Comparison of ENCODE assay signal across 23 cellular contexts in the genomic region with DNA sequence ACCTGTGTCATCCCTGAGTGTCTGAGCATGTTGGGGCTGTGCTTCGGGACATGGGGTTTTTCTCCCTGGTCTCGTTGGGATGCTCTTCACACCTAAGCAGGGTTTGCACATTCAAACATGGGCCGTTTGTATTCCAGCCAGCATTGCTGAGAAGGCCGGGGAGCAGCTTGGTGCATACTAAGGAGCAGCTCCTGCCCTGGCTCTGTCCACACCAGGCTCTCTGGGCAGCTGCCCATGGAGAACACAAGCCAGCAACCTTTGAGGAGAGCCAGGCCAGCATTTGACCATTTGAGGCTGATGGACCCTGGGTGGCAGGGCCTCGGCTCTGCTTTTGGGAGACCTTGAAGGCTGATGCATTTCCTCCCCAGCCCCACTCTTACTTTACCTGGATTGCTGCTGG.
"Had no signal": no experiment of that assay in that cellular context is flagged by ENCODE, and none has a peak within 500 bp of the region (broad histone marks: within the 10 kb centered on the region; RNA-seq: fewer than 3 reads in every experiment).

No MANE protein-coding gene starts in this region.

- H3K9me3 Mint-ChIP-seq: activated CD4-positive, alpha-beta memory T cell treated with anti-CD3 and anti-CD28 coated beads, Interleukin-2, amount 10 ng/mL, durations not matched to agents 7 days and 5 days; activated naive CD4-positive, alpha-beta T cell treated with anti-CD3 and anti-CD28 coated beads, Interleukin-2, amount 50 U/mL, for 24 hours; natural killer cell treated with Interleukin-12 subunit alpha and Interleukin-12 subunit beta and Interleukin-15 and Interleukin-18, amount 100 ng/mL, for 72 hours; stimulated activated memory B cell treated with anti-CD40 and anti-IgM and Interleukin-4, amounts not matched to agents 10 μg/mL and 1 μg/mL and 100 μg/mL, for 72 hours had no signal

- H3K27ac ChIP-seq: breast epithelium, left lung, parathyroid adenoma, SK-N-MC, stomach, thoracic aorta, upper lobe of right lung had no signal

- H3K27ac Mint-ChIP-seq: activated CD4-positive, alpha-beta memory T cell treated with anti-CD3 and anti-CD28 coated beads, Interleukin-2, amount 10 ng/mL, durations not matched to agents 7 days and 5 days; activated CD8-positive, alpha-beta memory T cell treated with anti-CD3 and anti-CD28 coated beads, Interleukin-2, amount 10 ng/mL, durations not matched to agents 7 days and 5 days; activated naive CD4-positive, alpha-beta T cell treated with anti-CD3 and anti-CD28 coated beads, Interleukin-2, amount 50 U/mL, for 24 hours; natural killer cell treated with Interleukin-12 subunit alpha and Interleukin-12 subunit beta and Interleukin-15 and Interleukin-18, amount 100 ng/mL, for 72 hours; stimulated activated memory B cell treated with anti-CD40 and anti-IgM and Interleukin-4, amounts not matched to agents 10 μg/mL and 1 μg/mL and 100 μg/mL, for 72 hours; T-helper 17 cell had no signal

- H3K4me1 Mint-ChIP-seq: activated CD4-positive, alpha-beta memory T cell treated with anti-CD3 and anti-CD28 coated beads, Interleukin-2, amount 10 ng/mL, durations not matched to agents 7 days and 5 days; activated CD8-positive, alpha-beta memory T cell treated with anti-CD3 and anti-CD28 coated beads, Interleukin-2, amount 10 ng/mL, durations not matched to agents 7 days and 5 days; activated naive CD4-positive, alpha-beta T cell treated with anti-CD3 and anti-CD28 coated beads, Interleukin-2, amount 50 U/mL, for 24 hours; stimulated activated memory B cell treated with anti-CD40 and anti-IgM and Interleukin-4, amounts not matched to agents 10 μg/mL and 1 μg/mL and 100 μg/mL, for 72 hours; T-helper 17 cell had no signal

- H3K27me3 Mint-ChIP-seq: stimulated activated memory B cell treated with anti-CD40 and anti-IgM and Interleukin-4, amounts not matched to agents 10 μg/mL and 1 μg/mL and 100 μg/mL, for 72 hours had no signal

- ATAC-seq: activated CD8-positive, alpha-beta memory T cell treated with anti-CD3 and anti-CD28 coated beads, Interleukin-2, amount 10 ng/mL, durations not matched to agents 7 days and 5 days; left lung; sciatic nerve; stimulated activated memory B cell treated with anti-CD40 and anti-IgM and Interleukin-4, amounts not matched to agents 10 μg/mL and 1 μg/mL and 100 μg/mL, for 72 hours; T-helper 17 cell; upper lobe of right lung had no signal

- H3K4me3 Mint-ChIP-seq: activated CD4-positive, alpha-beta memory T cell treated with anti-CD3 and anti-CD28 coated beads, Interleukin-2, amount 10 ng/mL, durations not matched to agents 7 days and 5 days; activated CD8-positive, alpha-beta memory T cell treated with anti-CD3 and anti-CD28 coated beads, Interleukin-2, amount 10 ng/mL, durations not matched to agents 7 days and 5 days; activated naive CD4-positive, alpha-beta T cell treated with anti-CD3 and anti-CD28 coated beads, Interleukin-2, amount 50 U/mL, for 24 hours; natural killer cell treated with Interleukin-12 subunit alpha and Interleukin-12 subunit beta and Interleukin-15 and Interleukin-18, amount 100 ng/mL, for 72 hours; stimulated activated memory B cell treated with anti-CD40 and anti-IgM and Interleukin-4, amounts not matched to agents 10 μg/mL and 1 μg/mL and 100 μg/mL, for 72 hours; T-helper 17 cell had no signal

- DNase-seq: activated CD4-positive, alpha-beta memory T cell treated with anti-CD3 and anti-CD28 coated beads, Interleukin-2, amount 10 ng/mL, durations not matched to agents 7 days and 5 days; activated CD4-positive, alpha-beta T cell treated with anti-CD3 and anti-CD28 coated beads for 4 hours; activated CD4-positive, CD25-positive, alpha-beta regulatory T cell; activated CD8-positive, alpha-beta memory T cell treated with anti-CD3 and anti-CD28 coated beads, Interleukin-2, amount 10 ng/mL, durations not matched to agents 7 days and 5 days; activated gamma-delta T cell treated with Interleukin-2 at 50 U/mL for 16 hours; activated T-cell treated with anti-CD3 and anti-CD28 coated beads for 4 hours; effector CD4-positive, alpha-beta T cell; kidney glomerular epithelial cell; left lung; small intestine; stimulated activated CD4-positive, alpha-beta T cell treated with anti-CD3 and anti-CD28 coated beads, Interleukin-2, amount 100 ng/mL, for 24 hours; stomach; SW 1271; T-helper 17 cell; upper lobe of right lung had no signal

- H3K36me3 Mint-ChIP-seq: activated CD8-positive, alpha-beta memory T cell treated with anti-CD3 and anti-CD28 coated beads, Interleukin-2, amount 10 ng/mL, durations not matched to agents 7 days and 5 days; activated naive CD4-positive, alpha-beta T cell treated with anti-CD3 and anti-CD28 coated beads, Interleukin-2, amount 50 U/mL, for 24 hours; natural killer cell treated with Interleukin-12 subunit alpha and Interleukin-12 subunit beta and Interleukin-15 and Interleukin-18, amount 100 ng/mL, for 72 hours; stimulated activated memory B cell treated with anti-CD40 and anti-IgM and Interleukin-4, amounts not matched to agents 10 μg/mL and 1 μg/mL and 100 μg/mL, for 72 hours had no signal
